ENCODE assay signal across 19 cellular contexts in the genomic region with DNA sequence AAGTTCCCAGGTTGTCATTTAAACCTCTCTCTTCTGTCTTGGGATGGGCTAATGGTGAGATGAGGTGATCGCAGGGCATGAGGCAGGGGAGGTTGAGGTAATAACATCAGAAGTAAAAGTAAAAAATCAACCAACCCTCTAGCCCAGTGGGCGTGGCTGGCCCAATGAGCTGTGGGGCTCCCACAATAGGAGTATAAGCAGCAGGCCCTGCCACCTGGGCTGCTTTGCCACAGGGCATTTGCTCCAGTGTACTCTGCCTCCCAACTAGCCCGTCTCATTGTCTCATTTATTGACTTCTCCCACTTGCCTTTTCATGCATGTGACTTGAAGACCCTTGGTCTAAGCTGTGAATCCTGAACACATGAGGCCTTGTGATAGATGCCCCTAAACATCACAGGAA.
DNase-seq lines count a peak whose midpoint lies in the region; ATAC-seq, FAIRE-seq and TF ChIP-seq lines count a peak whose summit lies in the region.
"Had no signal": no experiment of that assay in that cellular context is flagged by ENCODE, and none has a peak within 500 bp of the region (broad histone marks: within the 10 kb centered on the region; RNA-seq: fewer than 3 reads in every experiment).

No MANE protein-coding gene starts in this region.

- no peak overlapping the region for H3K27ac Mint-ChIP-seq in activated CD8-positive, alpha-beta memory T cell treated with anti-CD3 and anti-CD28 coated beads, Interleukin-2, amount 10 ng/mL, durations not matched to agents 7 days and 5 days
- H3K27ac Mint-ChIP-seq: CD4-positive, alpha-beta T cell; H9 had no signal

- no peak overlapping the region for H3K4me3 Mint-ChIP-seq in activated CD8-positive, alpha-beta memory T cell treated with anti-CD3 and anti-CD28 coated beads, Interleukin-2, amount 10 ng/mL, durations not matched to agents 7 days and 5 days
- H3K4me3 Mint-ChIP-seq: CD4-positive, alpha-beta T cell; H9 had no signal

- H3K9me3 ChIP-seq in RWPE2 (ENCODE audit: severe bottlenecking): no peaks in the 10 kb centered on the region
- no peaks in the 10 kb centered on the region for H3K9me3 ChIP-seq in left lung

- no peaks in the 10 kb centered on the region for H3K27me3 Mint-ChIP-seq in activated CD8-positive, alpha-beta memory T cell treated with anti-CD3 and anti-CD28 coated beads, Interleukin-2, amount 10 ng/mL, durations not matched to agents 7 days and 5 days

- H3K27me3 ChIP-seq in RWPE2 (ENCODE audit: insufficient read depth, poor library complexity, severe bottlenecking) (peaks cover 87% of the 10 kb centered on the region), left lung (peaks cover 0 to 44% of the 10 kb centered on the region in 2 donors)

- no peaks in the 10 kb centered on the region for H3K36me3 ChIP-seq in RWPE2 (ENCODE audit: low read depth)
- H3K36me3 ChIP-seq in left lung: no peaks in the 10 kb centered on the region

- ATAC-seq in activated CD8-positive, alpha-beta memory T cell treated with anti-CD3 and anti-CD28 coated beads, Interleukin-2, amount 10 ng/mL, durations not matched to agents 7 days and 5 days: no peak
- ATAC-seq in RWPE2 (ENCODE audit: low read depth): no peak
- ATAC-seq in HG03159 (IDR thresholded peaks at IDR 0.05; ENCODE audit: unreplicated experiment): no peak
- no peak for ATAC-seq in left lung
- ATAC-seq: HepG2 had no signal

- CTCF ChIA-PET in activated CD8-positive, alpha-beta memory T cell treated with anti-CD3 and anti-CD28 coated beads, Interleukin-2, amount 10 ng/mL, durations not matched to agents 7 days and 5 days (lab: Charles Lee): no interaction called here

- no peak overlapping the region for H3K4me3 ChIP-seq in RWPE2 (ENCODE audit: severe bottlenecking)
- H3K4me3 ChIP-seq in left lung: no peak overlapping the region

- no peak overlapping the region for H3K27ac ChIP-seq in RWPE2 (ENCODE audit: poor library complexity, severe bottlenecking)
- H3K27ac ChIP-seq in left lung: no peak overlapping the region

- no peaks in the 10 kb centered on the region for H3K4me1 ChIP-seq in RWPE2 (ENCODE audit: insufficient read depth, poor library complexity, severe bottlenecking)
- no peaks in the 10 kb centered on the region for H3K4me1 ChIP-seq in left lung

- peak; percentile 26 for DNase-seq in activated CD8-positive, alpha-beta memory T cell treated with anti-CD3 and anti-CD28 coated beads, Interleukin-2, amount 10 ng/mL, durations not matched to agents 7 days and 5 days
- DNase-seq in activated CD8-positive, alpha-beta memory T cell treated with anti-CD3 and anti-CD28 coated beads, Interleukin-2, amount 50 U/mL, for 48 hours: no peak
- peak; percentile 69 for DNase-seq in RWPE2 (ENCODE audit: low spot score)
- peak; percentile 30 for DNase-seq in islet precursor cell
- DNase-seq in D721Med (ENCODE audit: insufficient read length, low spot score): no peak
- no peak for DNase-seq in left lung
- DNase-seq: ACHN; C1 segment of cervical spinal cord; Calu3; CD4-positive, alpha-beta T cell; DMS153; DMS79 treated with DMSO at 0.1 percent for 48 hours; EL; GOT3; H9 had no signal

- no peaks in the 10 kb centered on the region for H3K4me1 Mint-ChIP-seq in activated CD8-positive, alpha-beta memory T cell treated with anti-CD3 and anti-CD28 coated beads, Interleukin-2, amount 10 ng/mL, durations not matched to agents 7 days and 5 days
- H3K4me1 Mint-ChIP-seq: H9 had no signal

- TF ChIP-seq CTCF in RWPE2 (IDR thresholded peaks at IDR 0.05; ENCODE audit: poor library complexity, severe bottlenecking) (no peak), D721Med (IDR thresholded peaks at IDR 0.05; ENCODE audit: insufficient read depth, missing control alignments) (no peak), left lung (IDR thresholded peaks at IDR 0.05) (no peak)

- intact Hi-C loops in left lung (cut with DNase I): no loop called here

- FAIRE-seq in D721Med (lab: Jason Lieb, UNC): no peak
- FAIRE-seq: G401.6, GM12891, HepG2 had no signal

- no peaks in the 10 kb centered on the region for H3K9me3 Mint-ChIP-seq in activated CD8-positive, alpha-beta memory T cell treated with anti-CD3 and anti-CD28 coated beads, Interleukin-2, amount 10 ng/mL, durations not matched to agents 7 days and 5 days (ENCODE audit: low read depth)
- H3K9me3 Mint-ChIP-seq: CD4-positive, alpha-beta T cell had no signal

- no peaks in the 10 kb centered on the region for H3K36me3 Mint-ChIP-seq in activated CD8-positive, alpha-beta memory T cell treated with anti-CD3 and anti-CD28 coated beads, Interleukin-2, amount 10 ng/mL, durations not matched to agents 7 days and 5 days

Comparison
In these comparisons a context has a peak if more than half of its experiments do, and no peak if none do; other contexts are left out.
1. DNase-seq: peak in activated CD8-positive, alpha-beta memory T cell treated with anti-CD3 and anti-CD28 coated beads, Interleukin-2, amount 10 ng/mL, durations not matched to agents 7 days and 5 days (single experiment), RWPE2 (single experiment) and islet precursor cell (single experiment); none in activated CD8-positive, alpha-beta memory T cell treated with anti-CD3 and anti-CD28 coated beads, Interleukin-2, amount 50 U/mL, for 48 hours (single experiment), D721Med (single experiment) and left lung (0 of 2).